In genomic region chr1:204464174-204464573, GRCh38 we compare ENCODE assay signal across 10 cellular contexts. TPM values are rescaled to one million over a fixed set of nuclear protein-coding genes. Genes with fewer than 3 reads are reported as not detected.
A peak's percentile ranks its signal among the peaks of the same experiment; 100 is the strongest.
DNase-seq lines count a peak whose midpoint lies in the region; ATAC-seq and TF ChIP-seq lines count a peak whose summit lies in the region.
"Had no signal": no experiment of that assay in that cellular context is flagged by ENCODE, and none has a peak within 500 bp of the region (broad histone marks: within the 10 kb centered on the region; RNA-seq: fewer than 3 reads in every experiment).

No MANE protein-coding gene starts in this region.

- peaks cover 5% of the 10 kb centered on the region for H3K27me3 ChIP-seq in adipocyte (replicated peaks; ENCODE audit: control insufficient read depth, insufficient read depth, low read length)
- H3K27me3 ChIP-seq in naive thymus-derived CD4-positive, alpha-beta T cell (ENCODE audit: control insufficient read depth in 2 of 2, insufficient read depth in 2 of 2, low read length in 2 of 2) = no peaks in the 10 kb centered on the region
- H3K27me3 ChIP-seq in smooth muscle cell (ENCODE audit: low read depth) = no peaks in the 10 kb centered on the region
- H3K27me3 ChIP-seq: MG63 had no signal

- H3K79me2 ChIP-seq in smooth muscle cell (ENCODE audit: low read depth) = no peaks in the 10 kb centered on the region

- H3K4me3 ChIP-seq in adipocyte (ENCODE audit: low read length) = peak overlapping the region; percentile 12
- H3K4me3 ChIP-seq in naive thymus-derived CD4-positive, alpha-beta T cell (ENCODE audit: low read length) = no peak overlapping the region
- no peak overlapping the region for H3K4me3 ChIP-seq in smooth muscle cell
- H3K4me3 ChIP-seq: MG63 had no signal

- WGBS in smooth muscle cell (ENCODE audit: low lambda C conversion rate) = 89% methylated on average over 2 of the region's 2 CpGs

- intact Hi-C loops in naive thymus-derived CD4-positive, alpha-beta T cell (cut with micrococcal nuclease) = no loop called here

- peaks cover 46 to 72% (median 65%) of the 10 kb centered on the region in 7 donors for H3K4me1 Mint-ChIP-seq in naive thymus-derived CD4-positive, alpha-beta T cell

- no peaks in the 10 kb centered on the region for H3K27me3 Mint-ChIP-seq in naive thymus-derived CD4-positive, alpha-beta T cell

- peaks cover 37% of the 10 kb centered on the region for H3K4me1 ChIP-seq in adipocyte (ENCODE audit: control insufficient read depth, insufficient read depth, low read length)
- peaks cover 20 to 54% of the 10 kb centered on the region in 2 donors for H3K4me1 ChIP-seq in naive thymus-derived CD4-positive, alpha-beta T cell (ENCODE audit: control insufficient read depth in 2 of 2, insufficient read depth in 2 of 2, low read length in 2 of 2)
- no peaks in the 10 kb centered on the region for H3K4me1 ChIP-seq in smooth muscle cell (ENCODE audit: low read depth)

- H2AFZ ChIP-seq in smooth muscle cell (ENCODE audit: low read depth) = no peak overlapping the region

- ATAC-seq in naive thymus-derived CD4-positive, alpha-beta T cell = no peak
- ATAC-seq in GM19455 (IDR thresholded peaks at IDR 0.05; ENCODE audit: unreplicated experiment) (no peak), HG02885 (IDR thresholded peaks at IDR 0.05; ENCODE audit: poor library complexity, unreplicated experiment) (no peak)

- peaks cover 52% of the 10 kb centered on the region for H3K36me3 ChIP-seq in adipocyte (ENCODE audit: control insufficient read depth, insufficient read depth, low read length, severe bottlenecking)
- H3K36me3 ChIP-seq in naive thymus-derived CD4-positive, alpha-beta T cell (ENCODE audit: control insufficient read depth in 2 of 3, insufficient read depth in 3 of 3, low read length in 3 of 3) = peaks cover 4 to 32% (median 9%) of the 10 kb centered on the region in 3 experiments
- no peaks in the 10 kb centered on the region for H3K36me3 ChIP-seq in smooth muscle cell (ENCODE audit: low read depth)
- H3K36me3 ChIP-seq: MG63 had no signal

- no peak overlapping the region for H3K4me2 ChIP-seq in smooth muscle cell

- H3K9ac ChIP-seq in adipocyte (ENCODE audit: low read length) = no peak overlapping the region
- no peak overlapping the region for H3K9ac ChIP-seq in smooth muscle cell (ENCODE audit: low read depth)

- no peaks in the 10 kb centered on the region for H4K20me1 ChIP-seq in smooth muscle cell (ENCODE audit: low read depth)

- no peaks in the 10 kb centered on the region for H3F3A ChIP-seq in smooth muscle cell (ENCODE audit: low read depth)

- peak overlapping the region in 8 of 9 donors; percentile 43 to 83 (median 67) for H3K27ac Mint-ChIP-seq in naive thymus-derived CD4-positive, alpha-beta T cell

- CTCF ChIA-PET in naive thymus-derived CD4-positive, alpha-beta T cell (lab: Charles Lee) = interaction anchor here (1.4 kb wide), 1 partner anchor 14 kb away, joined by 3 read pairs; no protein-coding TSS in a partner anchor

- peak overlapping the region in 4 of 10 donors; percentile 23 to 70 (median 45) for H3K4me3 Mint-ChIP-seq in naive thymus-derived CD4-positive, alpha-beta T cell

- peak; percentile 41 for DNase-seq in stimulated activated CD4-positive, alpha-beta T cell treated with anti-CD3 and anti-CD28 coated beads, Interleukin-15, amount 100 ng/mL, for 24 hours
- no peak for DNase-seq in stimulated activated CD4-positive, alpha-beta T cell treated with anti-CD3 and anti-CD28 coated beads, Interleukin-4, amount 100 ng/mL, for 24 hours
- DNase-seq in adipocyte (ENCODE audit: low read depth) = no peak
- no peak for DNase-seq in naive thymus-derived CD4-positive, alpha-beta T cell
- DNase-seq in NCI-H2081 treated with DMSO at 0.1 percent for 48 hours (lab: John Stamatoyannopoulos, UW) = no peak
- DNase-seq in smooth muscle cell (lab: John Stamatoyannopoulos, UW; ENCODE audit: unreplicated experiment) = no peak
- DNase-seq: foreskin fibroblast had no signal

- H3K9me3 ChIP-seq in adipocyte (ENCODE audit: control insufficient read depth, low read length) = no peaks in the 10 kb centered on the region
- H3K9me3 ChIP-seq in naive thymus-derived CD4-positive, alpha-beta T cell (ENCODE audit: control insufficient read depth in 2 of 3, low read length in 3 of 3) = no peaks in the 10 kb centered on the region
- H3K9me3 ChIP-seq in smooth muscle cell (replicated peaks; ENCODE audit: low read depth) = no peaks in the 10 kb centered on the region
- H3K9me3 ChIP-seq: MG63 had no signal

- peaks cover 0 to 1% (median 0%) of the 10 kb centered on the region in 11 donors for H3K9me3 Mint-ChIP-seq in naive thymus-derived CD4-positive, alpha-beta T cell

- POLR2A ChIA-PET in naive thymus-derived CD4-positive, alpha-beta T cell (lab: Charles Lee) = interaction anchor here (1.2 to 1.5 kb wide), 2 partner anchors 16 to 30 kb away, joined by 3 to 5 read pairs; no protein-coding TSS in a partner anchor

- TF ChIP-seq CTCF in smooth muscle cell (IDR thresholded peaks at IDR 0.05; ENCODE audit: borderline replicate concordance, insufficient read depth, poor library complexity, severe bottlenecking) = no peak

- no peak overlapping the region for H3K27ac ChIP-seq in naive thymus-derived CD4-positive, alpha-beta T cell (ENCODE audit: low read depth, low read length)
- H3K27ac ChIP-seq in smooth muscle cell (ENCODE audit: low read depth) = no peak overlapping the region

- peaks cover 4 to 45% (median 26%) of the 10 kb centered on the region in 5 donors for H3K36me3 Mint-ChIP-seq in naive thymus-derived CD4-positive, alpha-beta T cell

RNA-seq across cellular contexts. Expression of gene PIK3C2B, which starts 30.4 kb away (rescaled TPM):
- total RNA-seq in naive thymus-derived CD4-positive, alpha-beta T cell = 10 to 100 TPM; 26.8 to 41.9 (median 32.5) TPM
- polyA plus RNA-seq in naive thymus-derived CD4-positive, alpha-beta T cell = 1 to 10 TPM; 2.7 to 4.2 TPM
- 9.5 and 11.5 TPM in 2 replicates for total RNA-seq in smooth muscle cell
- polyA plus RNA-seq in smooth muscle cell = 3.0 and 5.0 TPM in 2 replicates

RNA-seq across cellular contexts. Expression of gene MDM4, which starts 52.0 kb away (rescaled TPM):
- total RNA-seq in naive thymus-derived CD4-positive, alpha-beta T cell = 100 to 1,000 TPM; 107 to 278 (median 268) TPM
- polyA plus RNA-seq in naive thymus-derived CD4-positive, alpha-beta T cell = 10 to 100 TPM; 19.1 to 21.1 TPM
- 21.3 and 31.7 TPM in 2 replicates for total RNA-seq in smooth muscle cell
- polyA plus RNA-seq in smooth muscle cell = 6.1 and 10.8 TPM in 2 replicates

RNA-seq across cellular contexts. Expression of gene PPP1R15B, which starts 52.6 kb away (rescaled TPM):
- total RNA-seq in naive thymus-derived CD4-positive, alpha-beta T cell = 100 to 1,000 TPM in 2 of 5 experiments, 10 to 100 TPM in 3; 69.5 to 175 (median 73.0) TPM
- 10 to 100 TPM; 14.1 to 19.3 TPM for polyA plus RNA-seq in naive thymus-derived CD4-positive, alpha-beta T cell
- total RNA-seq in smooth muscle cell = 68.1 and 74.8 TPM in 2 replicates
- polyA plus RNA-seq in smooth muscle cell = 24.1 and 25.0 TPM in 2 replicates
